In the genomic region with DNA sequence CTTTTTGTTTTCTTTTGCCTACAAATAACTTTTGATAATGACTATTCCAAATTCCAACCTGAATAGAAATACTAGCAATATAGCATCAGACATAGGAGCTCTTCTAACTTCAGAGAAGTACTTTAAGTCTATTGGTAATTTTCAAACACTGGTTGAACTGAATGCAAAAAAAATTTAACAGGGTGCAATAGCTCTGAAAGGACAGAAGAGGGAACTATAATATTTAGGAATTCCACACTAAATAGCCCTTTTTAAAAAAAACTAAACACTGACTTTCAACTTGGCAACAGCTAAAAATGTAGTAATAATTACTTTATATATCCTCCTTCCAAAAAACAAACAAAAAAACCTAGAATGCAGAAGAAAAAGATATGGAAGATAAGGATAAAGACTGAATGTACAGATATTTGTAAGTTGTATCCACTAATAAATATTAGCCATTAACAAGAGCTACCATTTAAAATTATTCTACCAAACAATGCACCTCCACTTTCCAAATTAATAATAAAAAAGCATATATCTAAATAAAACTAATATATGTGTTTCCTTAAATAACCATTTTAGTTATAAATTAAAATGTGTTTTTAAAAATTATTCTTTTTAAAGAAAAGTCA, we compare ENCODE assay signal across 9 cellular contexts.
DNase-seq lines count a peak whose midpoint lies in the region; ATAC-seq and TF ChIP-seq lines count a peak whose summit lies in the region.
"Had no signal": no experiment of that assay in that cellular context is flagged by ENCODE, and none has a peak within 500 bp of the region (broad histone marks: within the 10 kb centered on the region; RNA-seq: fewer than 3 reads in every experiment).

No MANE protein-coding gene starts in this region.

- no peaks in the 10 kb centered on the region for H4K20me1 ChIP-seq in neural cell (ENCODE audit: insufficient read depth)

- H3F3A ChIP-seq in neural cell (ENCODE audit: insufficient read depth, low read length, poor library complexity, severe bottlenecking): no peaks in the 10 kb centered on the region

- ATAC-seq in HG02938 (IDR thresholded peaks at IDR 0.05; ENCODE audit: unreplicated experiment): no peak

- no peak overlapping the region for H3K9ac ChIP-seq in neural cell (ENCODE audit: low read length)
- H3K9ac ChIP-seq: BLaER1 treated with 17β-estradiol and CSF1 and Interleukin-3, amounts not matched to agents 10 nM and 100 nM had no signal

- peaks cover 12% of the 10 kb centered on the region for H3K79me2 ChIP-seq in neural cell (replicated peaks; ENCODE audit: insufficient read depth, low read length)

- H2AFZ ChIP-seq in neural cell (ENCODE audit: low read depth, low read length): no peak overlapping the region

- H3K27ac Mint-ChIP-seq in chondrocyte (ENCODE audit: unreplicated experiment): no peak overlapping the region

- no peaks in the 10 kb centered on the region for H3K9me3 ChIP-seq in neural cell (ENCODE audit: low read length)

- no peak overlapping the region for H3K4me3 ChIP-seq in neural cell (ENCODE audit: low read length)
- H3K4me3 ChIP-seq: BLaER1 treated with 17β-estradiol and CSF1 and Interleukin-3, amounts not matched to agents 10 nM and 100 nM had no signal

- no peaks in the 10 kb centered on the region for H3K36me3 ChIP-seq in neural cell (ENCODE audit: insufficient read depth, low read length)

- no peak overlapping the region for H3K4me2 ChIP-seq in neural cell (ENCODE audit: low read length)

- TF ChIP-seq RAD21 in neural cell (conservative IDR thresholded peaks at IDR 0.05): peak; percentile 71

- H3K27me3 Mint-ChIP-seq in chondrocyte (ENCODE audit: low read depth): no peaks in the 10 kb centered on the region

- no peak for TF ChIP-seq EP300 in neural cell (conservative IDR thresholded peaks at IDR 0.05; ENCODE audit: poor library complexity, severe bottlenecking)

- DNase-seq in NCI-H1092 treated with DMSO at 0.1 percent for 48 hours (lab: John Stamatoyannopoulos, UW) (peak; percentile 17), NCI-H1092 (lab: John Stamatoyannopoulos, UW) (no peak), NCI-H446 treated with DMSO at 0.1 percent for 48 hours (lab: John Stamatoyannopoulos, UW) (peak; percentile 10), chondrocyte (ENCODE audit: low spot score) (no peak), NCI-H187 (lab: John Stamatoyannopoulos, UW) (no peak), SHP77 treated with DMSO at 0.1 percent for 48 hours (lab: John Stamatoyannopoulos, UW) (no peak)

- TF ChIP-seq CTCF in chondrocyte (IDR thresholded peaks at IDR 0.05) (peak; percentile 88), neural cell (IDR thresholded peaks at IDR 0.05; ENCODE audit: poor library complexity, severe bottlenecking) (peak; percentile 65)

- no peaks in the 10 kb centered on the region for H3K9me3 Mint-ChIP-seq in chondrocyte (ENCODE audit: low read depth)

- H3K9me2 ChIP-seq in neural cell (ENCODE audit: insufficient read depth, low read length): no peaks in the 10 kb centered on the region

- H3K27ac ChIP-seq in neural cell (ENCODE audit: low read length): no peak overlapping the region

- no peak overlapping the region for H3K4me3 Mint-ChIP-seq in chondrocyte (ENCODE audit: unreplicated experiment)

- peaks cover 9% of the 10 kb centered on the region for H3K4me1 Mint-ChIP-seq in chondrocyte (ENCODE audit: low read depth)

- no peaks in the 10 kb centered on the region for H3K27me3 ChIP-seq in neural cell (ENCODE audit: insufficient read depth, low read depth, low read length)
- H3K27me3 ChIP-seq: BLaER1 treated with 17β-estradiol and CSF1 and Interleukin-3, amounts not matched to agents 10 nM and 100 nM had no signal

- no peaks in the 10 kb centered on the region for H3K36me3 Mint-ChIP-seq in chondrocyte (ENCODE audit: low read depth)

TF ChIP-seq in neural cell, 6 proteins besides CTCF, POLR2A, EP300 and RAD21:
- TF ChIP-seq EZH2 (IDR thresholded peaks at IDR 0.05; ENCODE audit: borderline replicate concordance, insufficient read depth, low read length, poor library complexity, severe bottlenecking) (no peak), MXI1 (conservative IDR thresholded peaks at IDR 0.05; ENCODE audit: poor library complexity, severe bottlenecking) (no peak), SMC3 (conservative IDR thresholded peaks at IDR 0.05; ENCODE audit: poor library complexity) (peak; percentile 71), REST (IDR thresholded peaks at IDR 0.05; ENCODE audit: borderline replicate concordance) (no peak)

Comparison
In these comparisons a context has a peak if more than half of its experiments do, and no peak if none do; other contexts are left out.
1. DNase-seq: peak in NCI-H1092 treated with DMSO at 0.1 percent for 48 hours (single experiment) and NCI-H446 treated with DMSO at 0.1 percent for 48 hours (single experiment); none in NCI-H1092 (single experiment), chondrocyte (single experiment), NCI-H187 (0 of 2) and SHP77 treated with DMSO at 0.1 percent for 48 hours (single experiment).